18 cellular contexts compared by ENCODE assay signal in genomic region chr2:180004731-180005130, GRCh38. TPM values are rescaled to one million over a fixed set of nuclear protein-coding genes. Genes with fewer than 3 reads are reported as not detected.
DNase-seq lines count a peak whose midpoint lies in the region; ATAC-seq, FAIRE-seq and TF ChIP-seq lines count a peak whose summit lies in the region.
"Had no signal": no experiment of that assay in that cellular context is flagged by ENCODE, and none has a peak within 500 bp of the region (broad histone marks: within the 10 kb centered on the region; RNA-seq: fewer than 3 reads in every experiment).

No MANE protein-coding gene starts in this region.

- CTCF ChIA-PET in H1 (lab: Charles Lee; ENCODE audit: partially characterized antibody) (interaction anchor here (0.6 to 0.9 kb wide), 2 partner anchors 66 to 73 kb away, joined by 3 to 4 read pairs; no protein-coding TSS in a partner anchor), PC-3 (lab: Charles Lee) (no interaction called here)

- no peak for ATAC-seq in activated naive CD8-positive, alpha-beta T cell treated with anti-CD3 and anti-CD28 coated beads, Interleukin-2, amount 50 U/mL, for 24 hours
- ATAC-seq in GM21619 (IDR thresholded peaks at IDR 0.05; ENCODE audit: unreplicated experiment): no peak
- ATAC-seq in HG03280 (IDR thresholded peaks at IDR 0.05; ENCODE audit: unreplicated experiment): no peak
- ATAC-seq in PC-3: no peak
- ATAC-seq: activated CD8-positive, alpha-beta memory T cell treated with anti-CD3 and anti-CD28 coated beads, Interleukin-2, amount 10 ng/mL, durations not matched to agents 7 days and 5 days; activated naive CD4-positive, alpha-beta T cell treated with anti-CD3 and anti-CD28 coated beads, Interleukin-2, amount 50 U/mL, for 72 hours; left lobe of liver had no signal

- H2AK5ac ChIP-seq in H1 (ENCODE audit: low read depth, low read length): no peak overlapping the region

- H4K91ac ChIP-seq in H1 (replicated peaks; ENCODE audit: insufficient read length, low read length): no peak overlapping the region

- H3K23me2 ChIP-seq in H1 (ENCODE audit: low read depth, low read length): no peaks in the 10 kb centered on the region; the same call in none of the 2 replicates

- no TSS peak for BruUV-seq in PC-3 (replicated peaks; lab: Mats Ljungman, UMichigan)

- no peak for DNase-seq in activated naive CD8-positive, alpha-beta T cell treated with anti-CD3 and anti-CD28 coated beads, Interleukin-2, amount 50 U/mL, for 24 hours
- DNase-seq in H1 (ENCODE audit: low read depth in 1 of 2, low spot score in 2 of 2) (no peak), PC-3 (no peak)
- DNase-seq: ACHN; activated CD8-positive, alpha-beta memory T cell treated with anti-CD3 and anti-CD28 coated beads, Interleukin-2, amount 10 ng/mL, durations not matched to agents 7 days and 5 days; COR-L47; effector memory CD4-positive, alpha-beta T cell; NCI-H187 treated with DMSO at 0.1 percent for 48 hours; NCI-H524; WERI-Rb-1 had no signal

- H3K23ac ChIP-seq in H1 (ENCODE audit: insufficient read length): no peak overlapping the region

- no peak overlapping the region for H2BK15ac ChIP-seq in H1 (ENCODE audit: low read length)

- H3F3A ChIP-seq in Loucy (ENCODE audit: low read depth): no peaks in the 10 kb centered on the region
- no peaks in the 10 kb centered on the region for H3F3A ChIP-seq in PC-3 (ENCODE audit: low read length, unreplicated experiment)

- intact Hi-C loops in PC-3 (cut with micrococcal nuclease): no loop called here

- no peak for TF ChIP-seq EP300 in H1 (IDR thresholded peaks at IDR 0.05; ENCODE audit: borderline replicate concordance in 1 of 2, low read depth in 2 of 2, low read length in 2 of 2)

- no peak overlapping the region for H3K56ac ChIP-seq in H1 (replicated peaks; ENCODE audit: insufficient read length, low read depth, low read length)

- H3K27me3 ChIP-seq in Loucy (ENCODE audit: insufficient read depth, low read length, poor library complexity, severe bottlenecking) (peaks cover 5% of the 10 kb centered on the region), H1 (replicated peaks in 1 of 4; ENCODE audit: control insufficient read depth in 3 of 4, extremely low read depth in 1 of 4, insufficient read depth in 3 of 4, low read length in 3 of 4) (no peaks in the 10 kb centered on the region), skeletal muscle satellite cell (ENCODE audit: control insufficient read depth, insufficient read depth, low read length) (no peaks in the 10 kb centered on the region), PC-3 (ENCODE audit: low read length) (no peaks in the 10 kb centered on the region)
- H3K27me3 ChIP-seq: cardiac muscle cell had no signal

- H3K9ac ChIP-seq in Loucy (ENCODE audit: low read depth, low read length, poor library complexity, severe bottlenecking) (no peak overlapping the region), H1 (replicated peaks in 1 of 4; ENCODE audit: extremely low read depth in 1 of 4, low read depth in 3 of 4, low read length in 3 of 4) (no peak overlapping the region), skeletal muscle satellite cell (ENCODE audit: low read depth, low read length) (no peak overlapping the region), PC-3 (ENCODE audit: low read length) (no peak overlapping the region)

- H3K4ac ChIP-seq in H1 (replicated peaks; ENCODE audit: insufficient read length, low read depth, low read length): no peak overlapping the region

- no peak overlapping the region for H2BK20ac ChIP-seq in H1 (ENCODE audit: low read length)

- 0 out of 2 replicates have a peak, but pooled peaks cover 2% of the 10 kb centered on the region for H3K79me1 ChIP-seq in H1 (ENCODE audit: low read depth, low read length)

- H2AFZ ChIP-seq in Loucy (ENCODE audit: low read length) (no peak overlapping the region), H1 (ENCODE audit: low read length) (no peak overlapping the region), PC-3 (ENCODE audit: low read length) (no peak overlapping the region)

- no peak for TF ChIP-seq POLR2A in H1 (IDR thresholded peaks at IDR 0.05; ENCODE audit: control extremely low read depth in 1 of 2, low read depth in 2 of 2, low read length in 2 of 2)

- peaks cover 58% of the 10 kb centered on the region for H3K4me1 Mint-ChIP-seq in activated naive CD8-positive, alpha-beta T cell (ENCODE audit: low read depth)
- peaks cover 50% of the 10 kb centered on the region for H3K4me1 Mint-ChIP-seq in activated naive CD8-positive, alpha-beta T cell treated with anti-CD3 and anti-CD28 coated beads, Interleukin-2, amount 50 U/mL, for 24 hours

- no peak overlapping the region for H3K27ac ChIP-seq in H1 (ENCODE audit: low read depth, low read length)
- no peak overlapping the region for H3K27ac ChIP-seq in PC-3 (ENCODE audit: low read length)
- H3K27ac ChIP-seq: cardiac muscle cell, WERI-Rb-1 had no signal

- POLR2A ChIA-PET in H1 (lab: Charles Lee; ENCODE audit: partially characterized antibody): no interaction called here
- POLR2A ChIA-PET in PC-3 (lab: Charles Lee; ENCODE audit: unreplicated experiment): interaction anchor here (0.6 kb wide), 1 partner anchor 72 kb away, joined by 10 read pairs; no protein-coding TSS in a partner anchor

- H3K4me2 ChIP-seq in Loucy (ENCODE audit: low read depth, low read length, poor library complexity, severe bottlenecking) (peak overlapping the region; percentile 83), H1 (ENCODE audit: insufficient read depth in 1 of 2, low read depth in 2 of 2, low read length in 2 of 2) (peak overlapping the region; percentile 2 to 78; a peak in 2 of 4 replicates), skeletal muscle satellite cell (ENCODE audit: low read length) (peak overlapping the region; percentile 6), PC-3 (ENCODE audit: low read length) (no peak overlapping the region; the same call in 1 of the 2 replicates)

- peaks cover 56% of the 10 kb centered on the region for H3K4me1 ChIP-seq in Loucy (ENCODE audit: insufficient read depth, low read length, poor library complexity, severe bottlenecking)
- H3K4me1 ChIP-seq in H1 (replicated peaks in 1 of 4; ENCODE audit: control insufficient read depth in 3 of 4, insufficient read depth in 4 of 4, low read length in 3 of 4): peaks cover 0 to 7% (median 3%) of the 10 kb centered on the region in 4 experiments; a peak in 3 of 7 replicates
- H3K4me1 ChIP-seq in skeletal muscle satellite cell (ENCODE audit: control insufficient read depth, insufficient read depth, low read length): peaks cover 12% of the 10 kb centered on the region
- peaks cover 26% of the 10 kb centered on the region for H3K4me1 ChIP-seq in PC-3 (ENCODE audit: insufficient read depth, low read length)

- 89% methylated on average over 5 of the region's 5 CpGs; no CpG with 5 or more reads in 1 of the 2 experiments for WGBS in H1 (ENCODE audit: extremely low coverage in 1 of 2, insufficient coverage in 1 of 2, insufficient read length in 1 of 2, insufficient replicate concordance in 2 of 2, low coverage in 1 of 2, low lambda C conversion rate in 2 of 2, missing lambda C conversion rate in 1 of 2), 2 experiments

- H4K8ac ChIP-seq in H1 (ENCODE audit: extremely low read depth, insufficient read depth, low read length): no peak overlapping the region

- H3K36me3 ChIP-seq in Loucy (ENCODE audit: insufficient read depth, low read length) (no peaks in the 10 kb centered on the region), H1 (ENCODE audit: control insufficient read depth in 2 of 4, insufficient read depth in 4 of 4, low read length in 3 of 4) (no peaks in the 10 kb centered on the region; a peak in 1 of 8 replicates), skeletal muscle satellite cell (ENCODE audit: insufficient read depth, low read length) (no peaks in the 10 kb centered on the region), PC-3 (ENCODE audit: low read depth, low read length) (peaks cover 4% of the 10 kb centered on the region; the same call in 1 of the 2 replicates)
- H3K36me3 ChIP-seq: cardiac muscle cell had no signal

- H2BK5ac ChIP-seq in H1 (ENCODE audit: low read depth, low read length): no peak overlapping the region

- H4K20me1 ChIP-seq in Loucy (ENCODE audit: insufficient read depth, low read length, poor library complexity, severe bottlenecking): peaks cover 27% of the 10 kb centered on the region
- no peaks in the 10 kb centered on the region for H4K20me1 ChIP-seq in H1 (replicated peaks in 1 of 2; ENCODE audit: control insufficient read depth in 1 of 2, insufficient read depth in 2 of 2, low read length in 2 of 2)
- 0 out of 2 replicates have a peak, but pooled peaks cover 19% of the 10 kb centered on the region for H4K20me1 ChIP-seq in PC-3 (ENCODE audit: low read length)

- H3K79me2 ChIP-seq in Loucy (ENCODE audit: insufficient read depth, low read length) (peaks cover 70% of the 10 kb centered on the region), H1 (ENCODE audit: control insufficient read depth in 1 of 2, insufficient read depth in 2 of 2, low read length in 2 of 2) (peaks cover 4 to 71% of the 10 kb centered on the region in 2 experiments; a peak in 3 of 4 replicates), PC-3 (ENCODE audit: low read length) (peaks cover 71% of the 10 kb centered on the region)

- H3K18ac ChIP-seq in H1 (ENCODE audit: extremely low read depth, low read length): no peak overlapping the region

- H2BK120ac ChIP-seq in H1 (replicated peaks; ENCODE audit: low read depth, low read length): no peak overlapping the region

- FAIRE-seq in H1 (lab: Jason Lieb, UNC): no peak

- H3K9me3 Mint-ChIP-seq in activated naive CD8-positive, alpha-beta T cell (ENCODE audit: low read depth): no peaks in the 10 kb centered on the region
- H3K9me3 Mint-ChIP-seq in activated naive CD8-positive, alpha-beta T cell treated with anti-CD3 and anti-CD28 coated beads, Interleukin-2, amount 50 U/mL, for 24 hours: no peaks in the 10 kb centered on the region
- H3K9me3 Mint-ChIP-seq: activated naive CD4-positive, alpha-beta T cell treated with anti-CD3 and anti-CD28 coated beads, Interleukin-2, amount 50 U/mL, for 72 hours had no signal

- H3K9me3 ChIP-seq in Loucy (ENCODE audit: insufficient read depth, low read depth, low read length) (no peaks in the 10 kb centered on the region), H1 (ENCODE audit: insufficient read depth in 2 of 2, low read depth in 1 of 2, low read length in 1 of 2) (no peaks in the 10 kb centered on the region), skeletal muscle satellite cell (replicated peaks; ENCODE audit: low read length) (no peaks in the 10 kb centered on the region), PC-3 (ENCODE audit: low read length) (no peaks in the 10 kb centered on the region)

- TF ChIP-seq CTCF in Loucy (conservative IDR thresholded peaks at IDR 0.05; ENCODE audit: low read length): no peak
- no peak for TF ChIP-seq CTCF in H1 (IDR thresholded peaks at IDR 0.05; ENCODE audit: control extremely low read depth in 1 of 3, insufficient read depth in 1 of 3, low read depth in 1 of 3, low read length in 3 of 3)
- no peak for TF ChIP-seq CTCF in PC-3 (conservative IDR thresholded peaks at IDR 0.05; ENCODE audit: low read depth, low read length)

- H3K9me2 ChIP-seq in Loucy (replicated peaks; ENCODE audit: low read depth, low read length) (no peaks in the 10 kb centered on the region), PC-3 (replicated peaks; ENCODE audit: low read length) (no peaks in the 10 kb centered on the region)

- H3K4me3 ChIP-seq in Loucy (ENCODE audit: low read length, poor library complexity, severe bottlenecking) (peak overlapping the region; percentile 99), H1 (ENCODE audit: extremely low read depth in 1 of 4, insufficient read depth in 2 of 4, low read depth in 3 of 4, low read length in 4 of 4) (no peak overlapping the region), skeletal muscle satellite cell (ENCODE audit: low read length) (no peak overlapping the region), PC-3 (ENCODE audit: low read length) (no peak overlapping the region)
- H3K4me3 ChIP-seq: cardiac muscle cell had no signal

- H4K5ac ChIP-seq in H1 (ENCODE audit: insufficient read length, low read depth, low read length): no peak overlapping the region

- TF ChIP-seq RAD21 in H1 (IDR thresholded peaks at IDR 0.05 in 1 of 2, conservative IDR thresholded peaks at IDR 0.05 in 1 of 2; ENCODE audit: low read depth in 2 of 2, low read length in 2 of 2): no peak

- H3K14ac ChIP-seq in H1 (ENCODE audit: insufficient read length): no peak overlapping the region

- peaks cover 5% of the 10 kb centered on the region for H3K36me3 Mint-ChIP-seq in activated naive CD8-positive, alpha-beta T cell
- peaks cover 14% of the 10 kb centered on the region for H3K36me3 Mint-ChIP-seq in activated naive CD8-positive, alpha-beta T cell treated with anti-CD3 and anti-CD28 coated beads, Interleukin-2, amount 50 U/mL, for 24 hours (ENCODE audit: low read depth)

- peak overlapping the region; percentile 95 for H3K4me3 Mint-ChIP-seq in activated naive CD8-positive, alpha-beta T cell
- H3K4me3 Mint-ChIP-seq in activated naive CD8-positive, alpha-beta T cell treated with anti-CD3 and anti-CD28 coated beads, Interleukin-2, amount 50 U/mL, for 24 hours: no peak overlapping the region
- H3K4me3 Mint-ChIP-seq: activated CD8-positive, alpha-beta memory T cell treated with anti-CD3 and anti-CD28 coated beads, Interleukin-2, amount 10 ng/mL, durations not matched to agents 7 days and 5 days had no signal

- H3K27ac Mint-ChIP-seq in activated naive CD8-positive, alpha-beta T cell: no peak overlapping the region
- no peak overlapping the region for H3K27ac Mint-ChIP-seq in activated naive CD8-positive, alpha-beta T cell treated with anti-CD3 and anti-CD28 coated beads, Interleukin-2, amount 50 U/mL, for 24 hours
- H3K27ac Mint-ChIP-seq: activated CD8-positive, alpha-beta memory T cell treated with anti-CD3 and anti-CD28 coated beads, Interleukin-2, amount 10 ng/mL, durations not matched to agents 7 days and 5 days had no signal

- H2BK12ac ChIP-seq in H1 (ENCODE audit: low read depth, low read length): no peak overlapping the region

- H3K27me3 Mint-ChIP-seq in activated naive CD8-positive, alpha-beta T cell: no peaks in the 10 kb centered on the region
- H3K27me3 Mint-ChIP-seq in activated naive CD8-positive, alpha-beta T cell treated with anti-CD3 and anti-CD28 coated beads, Interleukin-2, amount 50 U/mL, for 24 hours: no peaks in the 10 kb centered on the region
- H3K27me3 Mint-ChIP-seq: activated CD8-positive, alpha-beta memory T cell treated with anti-CD3 and anti-CD28 coated beads, Interleukin-2, amount 10 ng/mL, durations not matched to agents 7 days and 5 days had no signal

RNA-seq across cellular contexts. Expression of gene CWC22, which starts 2.4 kb away (rescaled TPM):
- total RNA-seq in H1 (2021; fragmentation: NEBNext Ultra II Directional; extraction: Animal tissue kit (Norgen Biotek cat#: 25700)): 30.2 and 34.0 TPM in 2 replicates
- 2.7 and 3.7 TPM in 2 replicates for polyA plus RNA-seq in H1 (2011; rRNA removed)
- polyA plus RNA-seq in H1 (2011; cell fraction: cytosol; rRNA removed): 6.7 TPM
- polyA plus RNA-seq in H1 (2011; cell fraction: nucleus; rRNA removed): 2.9 TPM
- 17.0 to 40.2 TPM (median 21.2 TPM) in 4 replicates for polyA plus RNA-seq in H1 (2012, experiment 1 of 2)
- 1.3 TPM for polyA plus RNA-seq in H1 (2012, experiment 2 of 2)
- 34.5 TPM for polyA plus RNA-seq in H1 (2013, experiment 1 of 2)
- polyA plus RNA-seq in H1 (2013, experiment 2 of 2): 33.4 TPM
- 8.2 and 12.9 TPM in 2 replicates for polyA minus RNA-seq in H1 (2011; rRNA and poly(A)+ RNA removed)
- 6.4 TPM for polyA minus RNA-seq in H1 (2011; cell fraction: cytosol; rRNA and poly(A)+ RNA removed)
- 16.6 TPM for polyA minus RNA-seq in H1 (2011; cell fraction: nucleus; rRNA and poly(A)+ RNA removed)
- 15.5 and 16.0 TPM in 2 replicates for total RNA-seq in skeletal muscle satellite cell (2012; rRNA removed)
- total RNA-seq in PC-3 (2014; rRNA removed): 14.2 and 16.2 TPM in 2 replicates
